ENCODE assay signal across 1 cellular context in the genomic region with DNA sequence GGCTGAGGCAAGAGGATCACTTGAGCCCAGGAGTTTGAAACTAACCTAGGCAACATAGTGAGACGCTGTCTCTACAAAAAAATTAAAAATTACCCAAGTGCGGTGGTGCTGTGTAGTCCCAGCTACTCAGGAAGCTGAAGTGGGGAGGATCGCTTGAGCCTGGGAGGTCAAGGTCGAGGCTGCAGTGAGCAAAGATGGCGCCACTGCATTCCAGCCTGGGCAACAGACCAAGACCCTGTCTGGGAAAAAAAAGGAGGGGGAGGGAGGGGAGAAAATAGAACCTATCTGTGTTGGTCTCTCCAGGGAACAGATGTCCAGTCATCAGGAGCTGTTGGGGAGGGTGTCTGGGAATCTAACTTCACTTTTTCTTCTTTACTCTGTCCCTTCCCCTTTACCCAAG.
TF ChIP-seq lines count a peak whose summit lies in the region.

No MANE protein-coding gene starts in this region.

TF ChIP-seq in HepG2, 621 proteins besides CTCF, POLR2A, EP300 and RAD21 (continued from another document):
- TF ChIP-seq, protein P1, sequence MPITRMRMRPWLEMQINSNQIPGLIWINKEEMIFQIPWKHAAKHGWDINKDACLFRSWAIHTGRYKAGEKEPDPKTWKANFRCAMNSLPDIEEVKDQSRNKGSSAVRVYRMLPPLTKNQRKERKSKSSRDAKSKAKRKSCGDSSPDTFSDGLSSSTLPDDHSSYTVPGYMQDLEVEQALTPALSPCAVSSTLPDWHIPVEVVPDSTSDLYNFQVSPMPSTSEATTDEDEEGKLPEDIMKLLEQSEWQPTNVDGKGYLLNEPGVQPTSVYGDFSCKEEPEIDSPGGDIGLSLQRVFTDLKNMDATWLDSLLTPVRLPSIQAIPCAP (CRISPR knock-in tag; IDR thresholded peaks at IDR 0.05; ENCODE audit: low read depth) = no peak
- TF ChIP-seq KLF15 (CRISPR knock-in tag; IDR thresholded peaks at IDR 0.05; ENCODE audit: borderline replicate concordance) (no peak), ADNP (CRISPR knock-in tag; IDR thresholded peaks at IDR 0.05) (no peak), YY1 (IDR thresholded peaks at IDR 0.05; ENCODE audit: insufficient read depth, insufficient replicate concordance, low read depth, low read length) (peak; percentile 49), TEAD3 (CRISPR knock-in tag; optimal IDR thresholded peaks at IDR 0.05; ENCODE audit: borderline replicate concordance) (peak; percentile 66), STAT5B (CRISPR knock-in tag; IDR thresholded peaks at IDR 0.05) (no peak), ZNF644 (CRISPR knock-in tag; IDR thresholded peaks at IDR 0.05; ENCODE audit: low read depth) (peak; percentile 78), XRCC5 (optimal IDR thresholded peaks at IDR 0.05; ENCODE audit: low read length) (no peak), ZNF121 (CRISPR knock-in tag; IDR thresholded peaks at IDR 0.05) (peak; percentile 73), NR2F6 (IDR thresholded peaks at IDR 0.05) (peak; percentile 49; the same call in 1 of the 2 replicates), NR2F6 (CRISPR knock-in tag; IDR thresholded peaks at IDR 0.05) (peak; percentile 74), ZSCAN20 (CRISPR knock-in tag; IDR thresholded peaks at IDR 0.05; ENCODE audit: borderline replicate concordance) (no peak)
- TF ChIP-seq, protein P2, sequence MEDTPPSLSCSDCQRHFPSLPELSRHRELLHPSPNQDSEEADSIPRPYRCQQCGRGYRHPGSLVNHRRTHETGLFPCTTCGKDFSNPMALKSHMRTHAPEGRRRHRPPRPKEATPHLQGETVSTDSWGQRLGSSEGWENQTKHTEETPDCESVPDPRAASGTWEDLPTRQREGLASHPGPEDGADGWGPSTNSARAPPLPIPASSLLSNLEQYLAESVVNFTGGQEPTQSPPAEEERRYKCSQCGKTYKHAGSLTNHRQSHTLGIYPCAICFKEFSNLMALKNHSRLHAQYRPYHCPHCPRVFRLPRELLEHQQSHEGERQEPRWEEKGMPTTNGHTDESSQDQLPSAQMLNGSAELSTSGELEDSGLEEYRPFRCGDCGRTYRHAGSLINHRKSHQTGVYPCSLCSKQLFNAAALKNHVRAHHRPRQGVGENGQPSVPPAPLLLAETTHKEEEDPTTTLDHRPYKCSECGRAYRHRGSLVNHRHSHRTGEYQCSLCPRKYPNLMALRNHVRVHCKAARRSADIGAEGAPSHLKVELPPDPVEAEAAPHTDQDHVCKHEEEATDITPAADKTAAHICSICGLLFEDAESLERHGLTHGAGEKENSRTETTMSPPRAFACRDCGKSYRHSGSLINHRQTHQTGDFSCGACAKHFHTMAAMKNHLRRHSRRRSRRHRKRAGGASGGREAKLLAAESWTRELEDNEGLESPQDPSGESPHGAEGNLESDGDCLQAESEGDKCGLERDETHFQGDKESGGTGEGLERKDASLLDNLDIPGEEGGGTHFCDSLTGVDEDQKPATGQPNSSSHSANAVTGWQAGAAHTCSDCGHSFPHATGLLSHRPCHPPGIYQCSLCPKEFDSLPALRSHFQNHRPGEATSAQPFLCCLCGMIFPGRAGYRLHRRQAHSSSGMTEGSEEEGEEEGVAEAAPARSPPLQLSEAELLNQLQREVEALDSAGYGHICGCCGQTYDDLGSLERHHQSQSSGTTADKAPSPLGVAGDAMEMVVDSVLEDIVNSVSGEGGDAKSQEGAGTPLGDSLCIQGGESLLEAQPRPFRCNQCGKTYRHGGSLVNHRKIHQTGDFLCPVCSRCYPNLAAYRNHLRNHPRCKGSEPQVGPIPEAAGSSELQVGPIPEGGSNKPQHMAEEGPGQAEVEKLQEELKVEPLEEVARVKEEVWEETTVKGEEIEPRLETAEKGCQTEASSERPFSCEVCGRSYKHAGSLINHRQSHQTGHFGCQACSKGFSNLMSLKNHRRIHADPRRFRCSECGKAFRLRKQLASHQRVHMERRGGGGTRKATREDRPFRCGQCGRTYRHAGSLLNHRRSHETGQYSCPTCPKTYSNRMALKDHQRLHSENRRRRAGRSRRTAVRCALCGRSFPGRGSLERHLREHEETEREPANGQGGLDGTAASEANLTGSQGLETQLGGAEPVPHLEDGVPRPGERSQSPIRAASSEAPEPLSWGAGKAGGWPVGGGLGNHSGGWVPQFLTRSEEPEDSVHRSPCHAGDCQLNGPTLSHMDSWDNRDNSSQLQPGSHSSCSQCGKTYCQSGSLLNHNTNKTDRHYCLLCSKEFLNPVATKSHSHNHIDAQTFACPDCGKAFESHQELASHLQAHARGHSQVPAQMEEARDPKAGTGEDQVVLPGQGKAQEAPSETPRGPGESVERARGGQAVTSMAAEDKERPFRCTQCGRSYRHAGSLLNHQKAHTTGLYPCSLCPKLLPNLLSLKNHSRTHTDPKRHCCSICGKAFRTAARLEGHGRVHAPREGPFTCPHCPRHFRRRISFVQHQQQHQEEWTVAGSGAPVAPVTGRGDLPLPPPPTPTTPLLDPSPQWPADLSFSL (CRISPR knock-in tag; IDR thresholded peaks at IDR 0.05) = no peak
- TF ChIP-seq, protein P3, sequence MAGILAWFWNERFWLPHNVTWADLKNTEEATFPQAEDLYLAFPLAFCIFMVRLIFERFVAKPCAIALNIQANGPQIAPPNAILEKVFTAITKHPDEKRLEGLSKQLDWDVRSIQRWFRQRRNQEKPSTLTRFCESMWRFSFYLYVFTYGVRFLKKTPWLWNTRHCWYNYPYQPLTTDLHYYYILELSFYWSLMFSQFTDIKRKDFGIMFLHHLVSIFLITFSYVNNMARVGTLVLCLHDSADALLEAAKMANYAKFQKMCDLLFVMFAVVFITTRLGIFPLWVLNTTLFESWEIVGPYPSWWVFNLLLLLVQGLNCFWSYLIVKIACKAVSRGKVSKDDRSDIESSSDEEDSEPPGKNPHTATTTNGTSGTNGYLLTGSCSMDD (CRISPR knock-in tag; IDR thresholded peaks at IDR 0.05) = no peak
